Comparison of ENCODE assay signal across 8 cellular contexts in the genomic region with DNA sequence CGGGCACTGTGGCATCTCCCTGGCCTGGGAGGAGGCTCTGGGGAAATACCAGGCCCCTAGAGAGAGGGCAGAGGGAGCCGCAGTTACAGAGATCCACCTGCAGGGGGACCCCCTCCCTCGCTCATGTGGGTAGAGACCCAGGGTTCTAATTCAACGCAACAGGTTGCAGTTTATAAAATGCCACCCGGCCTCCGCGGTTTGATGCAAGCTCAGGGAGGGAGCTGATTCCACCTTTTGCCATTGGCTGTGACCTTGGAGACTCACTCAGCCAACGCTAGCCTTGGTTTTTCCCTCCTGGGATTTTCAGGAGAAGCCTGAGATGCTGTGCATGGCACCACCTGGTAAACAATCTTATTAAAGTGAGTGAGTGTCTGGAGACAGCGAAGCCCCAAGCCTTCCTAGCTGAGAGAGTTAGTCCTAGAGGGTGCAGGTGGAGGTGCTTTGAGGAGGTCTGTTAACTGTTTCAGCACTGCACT. TPM values are rescaled to one million over a fixed set of nuclear protein-coding genes. Genes with fewer than 3 reads are reported as not detected.
A peak's percentile ranks its signal among the peaks of the same experiment; 100 is the strongest.
DNase-seq lines count a peak whose midpoint lies in the region; ATAC-seq, FAIRE-seq and TF ChIP-seq lines count a peak whose summit lies in the region.

No MANE protein-coding gene starts in this region.

- DNase-seq in DMS114 treated with DMSO at 0.1 percent for 48 hours (lab: John Stamatoyannopoulos, UW; ENCODE audit: unreplicated experiment) (peak; percentile 44), SHP77 (lab: John Stamatoyannopoulos, UW) (peak; percentile 63 to 75), globus pallidus (ENCODE audit: low spot score) (peak; percentile 22), pancreas (peak; percentile 25 to 83 (median 66)), upper lobe of left lung (peak in 1 of 2 donors; percentile 56)
- peak; percentile 54 for DNase-seq in activated T-helper 9 cell treated with anti-CD3 and anti-CD28 coated beads, Interleukin-2, amount 50 U/mL, for 16 hours (ENCODE audit: low read depth)

- TF ChIP-seq POLR2A in upper lobe of left lung (IDR thresholded peaks at IDR 0.05), result no peak

- H3K9me3 ChIP-seq in HUES48 (ENCODE audit: control insufficient read depth, insufficient read depth, low read length) (no peaks in the 10 kb centered on the region), pancreas (no peaks in the 10 kb centered on the region), upper lobe of left lung (no peaks in the 10 kb centered on the region)

- 3 to 6% methylated on average over 9 of the region's 9 CpGs for WGBS in pancreas, 2 donors
- WGBS in upper lobe of left lung, 2 donors, result 8 to 14% methylated on average over 4 to 9 of the region's 9 CpGs

- H3K4me3 ChIP-seq in HUES48 (ENCODE audit: low read depth, low read length), result peak overlapping the region; percentile 27; the same call in 1 of the 2 replicates
- no peak overlapping the region for H3K4me3 ChIP-seq in pancreas
- H3K4me3 ChIP-seq in upper lobe of left lung, result no peak overlapping the region

- FAIRE-seq in pancreas (lab: Jason Lieb, UNC), result no peak

- no peak for TF ChIP-seq EP300 in upper lobe of left lung (IDR thresholded peaks at IDR 0.05)

- no peak overlapping the region for H3K27ac ChIP-seq in HUES48 (ENCODE audit: low read depth, low read length)
- peak overlapping the region in 1 of 4 donors; percentile 3 for H3K27ac ChIP-seq in pancreas
- no peak overlapping the region for H3K27ac ChIP-seq in upper lobe of left lung

- H3K36me3 ChIP-seq in HUES48 (ENCODE audit: control insufficient read depth, insufficient read depth, low read length), result no peaks in the 10 kb centered on the region
- no peaks in the 10 kb centered on the region for H3K36me3 ChIP-seq in pancreas
- no peaks in the 10 kb centered on the region for H3K36me3 ChIP-seq in upper lobe of left lung

- H3K27me3 ChIP-seq in HUES48 (ENCODE audit: control insufficient read depth, insufficient read depth, low read length) (no peaks in the 10 kb centered on the region), pancreas (no peaks in the 10 kb centered on the region), upper lobe of left lung (no peaks in the 10 kb centered on the region)

- no peak overlapping the region for H3K9ac ChIP-seq in HUES48 (ENCODE audit: low read depth, low read length)

- TF ChIP-seq CTCF in pancreas (IDR thresholded peaks at IDR 0.05), result peak; percentile 86 to 91 (median 87)
- peak; percentile 81 to 92 (median 88) for TF ChIP-seq CTCF in upper lobe of left lung (IDR thresholded peaks at IDR 0.05)

- H3K4me1 ChIP-seq in HUES48 (ENCODE audit: control insufficient read depth, insufficient read depth, low read length) (0 out of 2 replicates have a peak, but pooled peaks cover 4% of the 10 kb centered on the region), pancreas (no peaks in the 10 kb centered on the region), upper lobe of left lung (peaks cover 6 to 20% (median 17%) of the 10 kb centered on the region in 4 donors)

- intact Hi-C loops in pancreas (cut with DNase I), result loop anchor here in 2 of 3 donors (5.0 kb wide), 1 partner anchor 72 kb away; no protein-coding TSS in a partner anchor

- ATAC-seq in pancreas (peak; percentile 84 to 95 (median 93)), upper lobe of left lung (ENCODE audit: low FRiP score in 2 of 2) (peak; percentile 82 to 89), GM19397 (IDR thresholded peaks at IDR 0.05; ENCODE audit: unreplicated experiment) (no peak)

RNA-seq across cellular contexts. Expression of a gene that starts 12.1 kb away (rescaled TPM):
- total RNA-seq in pancreas, result under 1 TPM; 0.40 to 0.98 (median 0.67) TPM
- 1 to 10 TPM; 1.9 to 6.0 TPM for polyA plus RNA-seq in pancreas
- 10 to 100 TPM in 1 of 6 donors, 1 to 10 TPM in 4, under 1 TPM in 1; 0.69 to 12.1 (median 1.5) TPM for total RNA-seq in upper lobe of left lung

RNA-seq across cellular contexts. Expression of a gene that starts 25.9 kb away (rescaled TPM):
- total RNA-seq in pancreas (10 to 100 TPM; 45.2 to 66.0 (median 57.4) TPM), upper lobe of left lung (100 to 1,000 TPM; 123 to 330 (median 180) TPM)
- polyA plus RNA-seq in pancreas, result 10 to 100 TPM; 31.2 to 63.9 TPM
